Comparison of ENCODE assay signal across 8 cellular contexts in the genomic region with DNA sequence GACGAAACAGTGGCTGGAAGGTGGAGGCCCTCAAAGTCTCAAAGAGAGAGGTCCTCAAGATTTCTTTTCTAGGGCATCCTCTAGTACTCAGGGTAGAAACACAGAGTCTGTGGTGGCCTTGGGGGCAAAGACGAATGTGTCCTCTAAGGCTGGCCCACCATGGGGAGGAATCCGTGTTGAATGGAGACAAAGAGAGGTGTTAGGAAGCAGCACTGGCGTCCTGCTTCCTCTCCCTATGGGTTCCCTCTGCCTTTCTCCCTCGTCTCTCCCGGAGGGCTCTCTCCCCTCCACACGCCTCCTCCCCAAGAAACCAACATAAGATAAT.
DNase-seq lines count a peak whose midpoint lies in the region; ATAC-seq and TF ChIP-seq lines count a peak whose summit lies in the region.

No MANE protein-coding gene starts in this region.

- no peaks in the 10 kb centered on the region for H3K36me3 Mint-ChIP-seq in MCF 10A (ENCODE audit: insufficient read depth, unreplicated experiment)

- no peaks in the 10 kb centered on the region for H3K27me3 ChIP-seq in mesenchymal stem cell (ENCODE audit: control insufficient read depth in 1 of 2, insufficient read depth in 1 of 2, low read length in 2 of 2)
- H3K27me3 ChIP-seq in MG63 = no peaks in the 10 kb centered on the region
- H3K27me3 ChIP-seq in HAP-1 (ENCODE audit: low read depth) = no peaks in the 10 kb centered on the region

- ATAC-seq in HG03095 (IDR thresholded peaks at IDR 0.05; ENCODE audit: unreplicated experiment) = peak; percentile 9

- no peak overlapping the region for H3K27ac ChIP-seq in mesenchymal stem cell (ENCODE audit: low read length, poor library complexity, severe bottlenecking)

- H3K18ac ChIP-seq in mesenchymal stem cell (ENCODE audit: low read depth in 1 of 2, low read length in 2 of 2) = peak overlapping the region in 1 of 2 experiments; percentile 29

- H3K4me3 ChIP-seq in mesenchymal stem cell (ENCODE audit: insufficient read depth in 1 of 2, low read depth in 1 of 2, low read length in 2 of 2) (peak overlapping the region in 1 of 2 experiments; percentile 71), MG63 (no peak overlapping the region), HAP-1 (no peak overlapping the region)

- no peak overlapping the region for H3K14ac ChIP-seq in mesenchymal stem cell (ENCODE audit: low read length in 2 of 2)

- peak overlapping the region; percentile 31 for H4K8ac ChIP-seq in mesenchymal stem cell (ENCODE audit: low read length)

- H2AK5ac ChIP-seq in mesenchymal stem cell (ENCODE audit: low read length, severe bottlenecking) = no peak overlapping the region

- H3K4ac ChIP-seq in mesenchymal stem cell (ENCODE audit: low read depth in 1 of 2, low read length in 2 of 2) = peak overlapping the region in 1 of 2 experiments; percentile 44

- peaks cover 12% of the 10 kb centered on the region for H3K4me1 Mint-ChIP-seq in MCF 10A (ENCODE audit: insufficient read depth, unreplicated experiment)

- H3K4me2 ChIP-seq in mesenchymal stem cell (ENCODE audit: low read length, poor library complexity, severe bottlenecking) = no peak overlapping the region

- intact Hi-C loops in MCF 10A (cut with micrococcal nuclease) = loop anchor here (5.0 to 10.0 kb wide), 2 partner anchors 148 to 290 kb away; no protein-coding TSS in a partner anchor

- no peak overlapping the region for H2AFZ ChIP-seq in mesenchymal stem cell (ENCODE audit: low read depth, low read length)

- no peak overlapping the region for H3K23ac ChIP-seq in mesenchymal stem cell (ENCODE audit: low read length in 2 of 2)

- H2BK15ac ChIP-seq in mesenchymal stem cell (ENCODE audit: low read depth, poor library complexity, severe bottlenecking) = no peak overlapping the region

- H3K36me3 ChIP-seq in mesenchymal stem cell (ENCODE audit: control insufficient read depth in 1 of 2, insufficient read depth in 2 of 2, low read depth in 1 of 2, low read length in 2 of 2) (no peaks in the 10 kb centered on the region), MG63 (no peaks in the 10 kb centered on the region), HAP-1 (replicated peaks) (no peaks in the 10 kb centered on the region)

- no peak overlapping the region for H2BK5ac ChIP-seq in mesenchymal stem cell (ENCODE audit: low read depth, low read length, poor library complexity, severe bottlenecking)

- DNase-seq in GM13977 (ENCODE audit: low spot score) (peak; percentile 26), MCF 10A (ENCODE audit: unreplicated experiment) (no peak), mesenchymal stem cell (no peak), H4 (ENCODE audit: low spot score) (no peak), MG63 (no peak), DMS153 (lab: John Stamatoyannopoulos, UW) (no peak), HAP-1 (ENCODE audit: low spot score in 2 of 2) (no peak)

- POLR2A ChIA-PET in MCF 10A (lab: Yijun Ruan, JAX) = no interaction called here

- peak overlapping the region; percentile 30 to 59 for H2BK12ac ChIP-seq in mesenchymal stem cell (ENCODE audit: low read length in 2 of 2)

- peak overlapping the region; percentile 89 for H3K9ac ChIP-seq in mesenchymal stem cell (ENCODE audit: low read length)

- WGBS in mesenchymal stem cell = 86% methylated on average over 3 of the region's 7 CpGs

- H4K91ac ChIP-seq in mesenchymal stem cell (ENCODE audit: low read length) = peak overlapping the region; percentile 47

- no peaks in the 10 kb centered on the region for H3K9me3 Mint-ChIP-seq in MCF 10A (ENCODE audit: unreplicated experiment)

- H3K4me1 ChIP-seq in mesenchymal stem cell (ENCODE audit: control insufficient read depth, insufficient read depth, low read depth, low read length) (no peaks in the 10 kb centered on the region), HAP-1 (peaks cover 7% of the 10 kb centered on the region)

- no peak overlapping the region for H2BK120ac ChIP-seq in mesenchymal stem cell (ENCODE audit: low read depth, low read length)

- no peaks in the 10 kb centered on the region for H3K27me3 Mint-ChIP-seq in MCF 10A (ENCODE audit: insufficient read depth, unreplicated experiment)

- H3K27ac Mint-ChIP-seq in MCF 10A (ENCODE audit: low read depth, unreplicated experiment) = no peak overlapping the region

- no peak for TF ChIP-seq CTCF in GM13977 (IDR thresholded peaks at IDR 0.05; ENCODE audit: extremely low read depth, insufficient read depth, missing control alignments)
- TF ChIP-seq CTCF in MCF 10A (IDR thresholded peaks at IDR 0.05; ENCODE audit: unreplicated experiment) = no peak

- H3K79me1 ChIP-seq in mesenchymal stem cell (replicated peaks; ENCODE audit: low read length, poor library complexity, severe bottlenecking) = no peaks in the 10 kb centered on the region

- peak overlapping the region; percentile 48 for H3K4me3 Mint-ChIP-seq in MCF 10A (ENCODE audit: unreplicated experiment)

- in situ Hi-C loops in GM13977 (cut with MboI; ENCODE audit: low pct_unique_long_range_greater_than_20kb, low sequenced_read_pairs, unreplicated experiment) = no loop called here
- in situ Hi-C loops in HAP-1 (cut with MboI; ENCODE audit: low sequenced_read_pairs) = no loop called here

- no TSS peak for BruUV-seq in MCF 10A (replicated peaks; lab: Mats Ljungman, UMichigan)

- CTCF ChIA-PET in MCF 10A (lab: Yijun Ruan, JAX) = no interaction called here

- H3K9me3 ChIP-seq in mesenchymal stem cell (ENCODE audit: control insufficient read depth, low read length) (no peaks in the 10 kb centered on the region), MG63 (no peaks in the 10 kb centered on the region), HAP-1 (no peaks in the 10 kb centered on the region)
